9 cellular contexts compared by ENCODE assay signal in genomic region chr15:38555686-38556334, GRCh38. TPM values are rescaled to one million over a fixed set of nuclear protein-coding genes. Genes with fewer than 3 reads are reported as not detected.
DNase-seq lines count a peak whose midpoint lies in the region; ATAC-seq lines count a peak whose summit lies in the region.
"Had no signal": no experiment of that assay in that cellular context is flagged by ENCODE, and none has a peak within 500 bp of the region (broad histone marks: within the 10 kb centered on the region; RNA-seq: fewer than 3 reads in every experiment).

No MANE protein-coding gene starts in this region.

- H3K27me3 ChIP-seq in thymus (ENCODE audit: control insufficient read depth, insufficient read depth) = no peaks in the 10 kb centered on the region

- intact Hi-C loops in Right ventricle myocardium inferior (cut with DNase I) = no loop called here
- intact Hi-C loops in left ventricle myocardium superior (cut with micrococcal nuclease) = no loop called here

- ATAC-seq in effector memory CD8-positive, alpha-beta T cell (replicated peaks) = no peak
- no peak for ATAC-seq in Right ventricle myocardium inferior
- ATAC-seq in left ventricle myocardium superior = no peak

- peaks cover 35% of the 10 kb centered on the region for H3K36me3 ChIP-seq in thymus (ENCODE audit: control insufficient read depth, insufficient read depth)

- peak overlapping the region; percentile 96 for H3K4me3 Mint-ChIP-seq in effector memory CD8-positive, alpha-beta T cell

- H3K9me3 ChIP-seq in thymus (ENCODE audit: control insufficient read depth) = peaks cover 2% of the 10 kb centered on the region

- peaks cover 73% of the 10 kb centered on the region for H3K36me3 Mint-ChIP-seq in effector memory CD8-positive, alpha-beta T cell (ENCODE audit: insufficient read depth)

- H3K27ac ChIP-seq in thymus (ENCODE audit: low read depth) = peak overlapping the region; percentile 33
- H3K27ac ChIP-seq: coronary artery had no signal

- H3K4me3 ChIP-seq in thymus (ENCODE audit: low read length) = no peak overlapping the region
- H3K4me3 ChIP-seq: coronary artery had no signal

- H3K4me1 ChIP-seq in thymus (ENCODE audit: control insufficient read depth, insufficient read depth, low read length) = peaks cover 24% of the 10 kb centered on the region

- peaks cover 85 to 96% of the 10 kb centered on the region in 2 donors for H3K4me1 Mint-ChIP-seq in effector memory CD8-positive, alpha-beta T cell (ENCODE audit: low read depth in 2 of 2)

- DNase-seq in stimulated activated CD4-positive, alpha-beta T cell treated with anti-CD3 and anti-CD28 coated beads, Interleukin-15, amount 100 ng/mL, for 24 hours = peak; percentile 37
- DNase-seq in stimulated activated CD4-positive, alpha-beta T cell treated with anti-CD3 and anti-CD28 coated beads, Interleukin-4, amount 100 ng/mL, for 1 hour = no peak
- DNase-seq in NCI-H524 treated with DMSO at 0.1 percent for 48 hours (lab: John Stamatoyannopoulos, UW) = peak; percentile 97
- no peak for DNase-seq in effector memory CD8-positive, alpha-beta T cell
- no peak for DNase-seq in Right ventricle myocardium inferior (ENCODE audit: missing footprints)
- no peak for DNase-seq in NCI-H510A treated with DMSO at 0.1 percent for 48 hours (lab: John Stamatoyannopoulos, UW)
- no peak for DNase-seq in left ventricle myocardium superior

- H3K27ac Mint-ChIP-seq in effector memory CD8-positive, alpha-beta T cell = peak overlapping the region; percentile 88 to 93

- WGBS in thymus = 90% methylated on average over 5 of the region's 5 CpGs

- no peaks in the 10 kb centered on the region for H3K9me3 Mint-ChIP-seq in effector memory CD8-positive, alpha-beta T cell

- no peaks in the 10 kb centered on the region for H3K27me3 Mint-ChIP-seq in effector memory CD8-positive, alpha-beta T cell

RNA-seq across cellular contexts. Expression of gene RASGRP1, which starts 8.8 kb away (rescaled TPM):
- 12.3 TPM for polyA plus RNA-seq in thymus
- total RNA-seq in Right ventricle myocardium inferior (0.46 TPM), left ventricle myocardium superior (0.42 TPM)

Comparison
In these comparisons a context has a peak if more than half of its experiments do, and no peak if none do; other contexts are left out.
1. DNase-seq: peak in stimulated activated CD4-positive, alpha-beta T cell treated with anti-CD3 and anti-CD28 coated beads, Interleukin-15, amount 100 ng/mL, for 24 hours (single experiment) and NCI-H524 treated with DMSO at 0.1 percent for 48 hours (single experiment); none in stimulated activated CD4-positive, alpha-beta T cell treated with anti-CD3 and anti-CD28 coated beads, Interleukin-4, amount 100 ng/mL, for 1 hour (single experiment), effector memory CD8-positive, alpha-beta T cell (0 of 3), Right ventricle myocardium inferior (single experiment), NCI-H510A treated with DMSO at 0.1 percent for 48 hours (single experiment) and left ventricle myocardium superior (single experiment).